Comparison of ENCODE assay signal across 18 cellular contexts in genomic region chr6:121216928-121217327, GRCh38.
A peak's percentile ranks its signal among the peaks of the same experiment; 100 is the strongest.
DNase-seq lines count a peak whose midpoint lies in the region; ATAC-seq, FAIRE-seq and TF ChIP-seq lines count a peak whose summit lies in the region.
"Had no signal": no experiment of that assay in that cellular context is flagged by ENCODE, and none has a peak within 500 bp of the region (broad histone marks: within the 10 kb centered on the region; RNA-seq: fewer than 3 reads in every experiment).

No MANE protein-coding gene starts in this region.

- intact Hi-C loops in sciatic nerve (cut with DNase I), result no loop called here

- TF ChIP-seq POLR2A in GM12892 (IDR thresholded peaks at IDR 0.05; ENCODE audit: low read depth, low read length), result no peak

- DNase-seq in GM04503 (ENCODE audit: low read depth), result peak; percentile 3
- DNase-seq in NCI-H82 treated with DMSO at 0.1 percent for 48 hours (lab: John Stamatoyannopoulos, UW; ENCODE audit: unreplicated experiment), result peak; percentile 71
- peak; percentile 2 for DNase-seq in fibroblast of gingiva (ENCODE audit: low read depth)
- peak; percentile 18 for DNase-seq in renal cortical epithelial cell (ENCODE audit: low read depth)
- no peak for DNase-seq in activated effector memory CD4-positive, alpha-beta T cell treated with anti-CD3 and anti-CD28 coated beads, Interleukin-2, amount 50 U/mL, for 16 hours
- no peak for DNase-seq in GM12892 (ENCODE audit: insufficient read length)
- no peak for DNase-seq in sciatic nerve (ENCODE audit: low spot score)
- DNase-seq: activated CD4-positive, alpha-beta memory T cell treated with anti-CD3 and anti-CD28 coated beads, Interleukin-2, amount 10 ng/mL, durations not matched to agents 7 days and 5 days; activated T-cell treated with anti-CD3 and anti-CD28 coated beads for 4 hours; DMS79 treated with DMSO at 0.1 percent for 48 hours; erythroblast; glutamatergic neuron; NCI-H1436; NCI-H748 treated with DMSO at 0.1 percent for 48 hours; SHP77; stimulated activated CD4-positive, alpha-beta T cell treated with anti-CD3 and anti-CD28 coated beads, Interleukin-2, amount 100 ng/mL, for 24 hours; stimulated activated naive B cell treated with anti-CD40 and anti-IgM and Interleukin-4, amounts not matched to agents 10 μg/mL and 1 μg/mL and 100 μg/mL, for 72 hours had no signal

- no peak for ATAC-seq in sciatic nerve
- ATAC-seq: left lobe of liver; stimulated activated naive B cell treated with anti-CD40 and anti-IgM and Interleukin-4, amounts not matched to agents 10 μg/mL and 1 μg/mL and 100 μg/mL, for 72 hours had no signal

- no peak for FAIRE-seq in GM12892 (lab: Jason Lieb, UNC)

Comparison
In these comparisons a context has a peak if more than half of its experiments do, and no peak if none do; other contexts are left out.
1. DNase-seq: peak in GM04503 (single experiment), NCI-H82 treated with DMSO at 0.1 percent for 48 hours (single experiment), fibroblast of gingiva (single experiment) and renal cortical epithelial cell (single experiment); none in activated effector memory CD4-positive, alpha-beta T cell treated with anti-CD3 and anti-CD28 coated beads, Interleukin-2, amount 50 U/mL, for 16 hours (single experiment), GM12892 (single experiment) and sciatic nerve (single experiment).